ENCODE assay signal across 1 cellular context in genomic region chr5:36521838-36522745, GRCh38.
TF ChIP-seq lines count a peak whose summit lies in the region.

No MANE protein-coding gene starts in this region.

TF ChIP-seq in GM23338, 12 proteins besides CTCF, POLR2A, EP300 and RAD21:
- no peak for TF ChIP-seq ZNF462 (CRISPR knock-in tag; IDR thresholded peaks at IDR 0.05)
- no peak for TF ChIP-seq JUNB (IDR thresholded peaks at IDR 0.05; ENCODE audit: unreplicated experiment)
- no peak for TF ChIP-seq REST (IDR thresholded peaks at IDR 0.05; ENCODE audit: unreplicated experiment)
- no peak for TF ChIP-seq EZH2 (IDR thresholded peaks at IDR 0.05; ENCODE audit: low read depth, unreplicated experiment)
- TF ChIP-seq POLR2AphosphoS5 (IDR thresholded peaks at IDR 0.05; ENCODE audit: low read depth), result no peak
TF ChIP-seq in GM23338: peak in this region for 0.
